28 cellular contexts compared by ENCODE assay signal in the genomic region with DNA sequence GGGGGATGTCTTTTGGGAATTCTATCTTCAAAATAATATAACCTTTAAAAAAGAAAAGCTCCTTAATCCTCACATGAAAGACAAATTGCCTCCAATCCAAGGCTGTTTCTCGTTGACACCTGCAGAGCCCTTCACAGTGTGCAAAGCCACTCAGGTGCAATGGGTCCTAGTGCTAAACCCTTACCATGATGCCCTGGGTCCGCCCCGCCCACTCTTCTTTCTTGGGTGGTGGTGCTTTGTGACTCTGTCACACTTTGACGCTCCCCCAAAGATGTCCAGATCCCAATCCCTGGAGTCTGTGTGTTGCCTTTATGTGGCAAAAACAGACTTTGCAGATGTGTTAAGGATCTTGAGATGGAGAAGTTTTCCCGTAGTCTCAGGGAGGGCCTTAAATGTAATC. TPM values are rescaled to one million over a fixed set of nuclear protein-coding genes. Genes with fewer than 3 reads are reported as not detected.
DNase-seq lines count a peak whose midpoint lies in the region; ATAC-seq, FAIRE-seq and TF ChIP-seq lines count a peak whose summit lies in the region.
"Had no signal": no experiment of that assay in that cellular context is flagged by ENCODE, and none has a peak within 500 bp of the region (broad histone marks: within the 10 kb centered on the region; RNA-seq: fewer than 3 reads in every experiment).

No MANE protein-coding gene starts in this region.

- ATAC-seq in left ventricle myocardium superior, result no peak
- ATAC-seq: activated CD8-positive, alpha-beta T cell treated with anti-CD3 and anti-CD28 coated beads, Interleukin-2, amount 10 ng/mL, durations not matched to agents 7 days and 5 days; activated naive CD8-positive, alpha-beta T cell treated with anti-CD3 and anti-CD28 coated beads, Interleukin-2, amount 50 U/mL, for 24 hours; sciatic nerve had no signal

- H3K4me1 ChIP-seq in right atrium auricular region, result peaks cover 0 to 23% of the 10 kb centered on the region in 2 donors
- peaks cover 20 to 30% of the 10 kb centered on the region in 2 donors for H3K4me1 ChIP-seq in kidney (ENCODE audit: control insufficient read depth in 1 of 2, insufficient read depth in 1 of 2, low read depth in 1 of 2, low read length in 2 of 2)
- H3K4me1 ChIP-seq in skeletal muscle tissue (ENCODE audit: control insufficient read depth in 3 of 3, insufficient read depth in 3 of 3, low read length in 3 of 3), result peaks cover 21 to 30% (median 28%) of the 10 kb centered on the region in 3 donors

- H3K9ac ChIP-seq in kidney (ENCODE audit: low read length in 2 of 2) (no peak overlapping the region), skeletal muscle tissue (ENCODE audit: low read depth in 1 of 3, low read length in 3 of 3) (no peak overlapping the region)

- H3K36me3 ChIP-seq in right atrium auricular region (no peaks in the 10 kb centered on the region), kidney (ENCODE audit: control insufficient read depth in 1 of 2, insufficient read depth in 2 of 2, low read length in 2 of 2) (no peaks in the 10 kb centered on the region), skeletal muscle tissue (ENCODE audit: control insufficient read depth in 3 of 3, insufficient read depth in 3 of 3, low read length in 3 of 3) (no peaks in the 10 kb centered on the region)
- H3K36me3 ChIP-seq: BE2C, upper lobe of left lung had no signal

- intact Hi-C loops in left ventricle myocardium superior (cut with micrococcal nuclease), result no loop called here
- intact Hi-C loops in kidney (cut with DNase I), result no loop called here

- no peak for TF ChIP-seq CTCF in right atrium auricular region (IDR thresholded peaks at IDR 0.05)
- TF ChIP-seq CTCF in kidney (IDR thresholded peaks at IDR 0.05; ENCODE audit: borderline replicate concordance, extremely low read depth, insufficient read depth), result no peak

- H3K4me3 ChIP-seq in right atrium auricular region (no peak overlapping the region), kidney (ENCODE audit: low read length in 2 of 2) (no peak overlapping the region), skeletal muscle tissue (ENCODE audit: low read length in 3 of 3) (no peak overlapping the region)
- H3K4me3 ChIP-seq: SJCRH30, upper lobe of left lung had no signal

- peak overlapping the region; percentile 56 to 64 for H3K27ac ChIP-seq in right atrium auricular region
- H3K27ac ChIP-seq in kidney (ENCODE audit: low read depth in 2 of 2, low read length in 2 of 2), result peak overlapping the region; percentile 17 to 78
- H3K27ac ChIP-seq in skeletal muscle tissue (ENCODE audit: low read depth, low read length), result peak overlapping the region; percentile 80
- H3K27ac ChIP-seq: WERI-Rb-1 had no signal

- FAIRE-seq in kidney (lab: Jason Lieb, UNC), result no peak
- FAIRE-seq: endometrium, GM19239, H1 had no signal

- DNase-seq in right atrium auricular region (ENCODE audit: low spot score) (no peak), left ventricle myocardium superior (no peak), kidney (no peak), hippocampal formation (lab: John Stamatoyannopoulos, UW) (no peak), AG08395 (ENCODE audit: low spot score) (no peak), dedifferentiated amniotic fluid mesenchymal stem cell (ENCODE audit: extremely low spot score) (no peak)
- DNase-seq: ACHN; activated CD4-positive, alpha-beta T cell treated with anti-CD3 and anti-CD28 coated beads for 4 hours; activated CD8-positive, alpha-beta T cell treated with anti-CD3 and anti-CD28 coated beads, Interleukin-2, amount 10 ng/mL, durations not matched to agents 7 days and 5 days; activated gamma-delta T cell treated with Interleukin-2 at 50 U/mL for 16 hours; activated naive CD8-positive, alpha-beta T cell treated with anti-CD3 and anti-CD28 coated beads, Interleukin-2, amount 50 U/mL, for 24 hours; activated T-cell treated with anti-CD3 and anti-CD28 coated beads, Interleukin-2, amount 50 U/mL, for 24 hours; BE2C; central memory CD4-positive, alpha-beta T cell; EL; foreskin melanocyte; mesendoderm; NCI-H1048; NCI-H510A; SJCRH30; stimulated activated CD4-positive, alpha-beta T cell treated with anti-CD3 and anti-CD28 coated beads, Interleukin-4, amount 100 ng/mL, for 24 hours; upper lobe of left lung; WERI-Rb-1 had no signal

- H3K27me3 ChIP-seq in right atrium auricular region (no peaks in the 10 kb centered on the region), skeletal muscle tissue (ENCODE audit: control insufficient read depth in 3 of 3, insufficient read depth in 3 of 3, low read length in 3 of 3) (no peaks in the 10 kb centered on the region)
- H3K27me3 ChIP-seq: BE2C, SJCRH30, upper lobe of left lung had no signal

- H3K9me3 ChIP-seq in right atrium auricular region (no peaks in the 10 kb centered on the region), kidney (ENCODE audit: control insufficient read depth in 1 of 2, low read length in 2 of 2) (no peaks in the 10 kb centered on the region), skeletal muscle tissue (ENCODE audit: control insufficient read depth in 3 of 3, low read length in 3 of 3) (no peaks in the 10 kb centered on the region)
- H3K9me3 ChIP-seq: SJCRH30, upper lobe of left lung had no signal

RNA-seq across cellular contexts. Expression of gene CLMN, which starts 29.7 kb away (rescaled TPM):
- 1 to 10 TPM; 3.4 to 4.0 TPM for total RNA-seq in right atrium auricular region
- 8.9 TPM for total RNA-seq in left ventricle myocardium superior
- total RNA-seq in kidney, result 151 TPM
- 33.1 TPM for polyA plus RNA-seq in kidney (ENCODE audit: insufficient read depth, low read depth, low replicate concordance)
- total RNA-seq in skeletal muscle tissue, result 2.1 TPM

Comparison
In these comparisons a context has a peak if more than half of its experiments do, and no peak if none do; other contexts are left out.
1. RNA of gene CLMN, which starts 29.7 kb away (total RNA-seq): 151 TPM in kidney (single experiment); 8.9 TPM in left ventricle myocardium superior (single experiment), 3.4 to 4.0 TPM in right atrium auricular region and 2.1 TPM in skeletal muscle tissue (single experiment); every median in the first group is over 10 times any median in the second.
2. Peak in every context shown above with its lines, with median percentiles within 50 percentile points of each other: H3K27ac ChIP-seq.